ENCODE assay signal across 16 cellular contexts in genomic region chr12:93079976-93080375, GRCh38.
DNase-seq lines count a peak whose midpoint lies in the region; ATAC-seq, FAIRE-seq and TF ChIP-seq lines count a peak whose summit lies in the region.
"Had no signal": no experiment of that assay in that cellular context is flagged by ENCODE, and none has a peak within 500 bp of the region (broad histone marks: within the 10 kb centered on the region; RNA-seq: fewer than 3 reads in every experiment).

No MANE protein-coding gene starts in this region.

- H4K20me1 ChIP-seq in astrocyte (ENCODE audit: insufficient read depth, low read length): no peaks in the 10 kb centered on the region

- H3K4me1 Mint-ChIP-seq in astrocyte (ENCODE audit: low read depth, unreplicated experiment) (peaks cover 36% of the 10 kb centered on the region), osteocyte (ENCODE audit: unreplicated experiment) (peaks cover 28% of the 10 kb centered on the region)

- H3K36me3 ChIP-seq in HAP-1 (replicated peaks) (no peaks in the 10 kb centered on the region), astrocyte (ENCODE audit: insufficient read depth, low read length) (no peaks in the 10 kb centered on the region), iPS-20b (ENCODE audit: insufficient read depth, low read depth, low read length) (no peaks in the 10 kb centered on the region)
- H3K36me3 ChIP-seq: MG63 had no signal

- no peak for FAIRE-seq in astrocyte (lab: Jason Lieb, UNC)
- FAIRE-seq: GM12892 had no signal

- H3K4me3 ChIP-seq in HAP-1 (no peak overlapping the region), astrocyte (ENCODE audit: insufficient read depth, low read depth, low read length) (no peak overlapping the region), iPS-20b (ENCODE audit: low read length) (peak overlapping the region; percentile 63; the same call in 1 of the 2 replicates)
- H3K4me3 ChIP-seq: MG63 had no signal

- no peaks in the 10 kb centered on the region for H3K79me2 ChIP-seq in astrocyte (ENCODE audit: insufficient read depth, low read length)

- H3K9ac ChIP-seq in astrocyte (ENCODE audit: low read length): no peak overlapping the region
- peak overlapping the region; percentile 40; the same call in 1 of the 2 replicates for H3K9ac ChIP-seq in iPS-20b (ENCODE audit: low read depth, low read length)

- peak overlapping the region; percentile 73 for H3K4me2 ChIP-seq in astrocyte (ENCODE audit: low read length)

- no peaks in the 10 kb centered on the region for H3K27me3 ChIP-seq in HAP-1 (ENCODE audit: low read depth)
- H3K27me3 ChIP-seq in astrocyte (ENCODE audit: insufficient read depth, low read length): no peaks in the 10 kb centered on the region
- H3K27me3 ChIP-seq in iPS-20b (ENCODE audit: insufficient read depth, low read length): peaks cover 7% of the 10 kb centered on the region; the same call in 1 of the 2 replicates
- H3K27me3 ChIP-seq: MG63 had no signal

- peak overlapping the region; percentile 15 for H2AFZ ChIP-seq in astrocyte (ENCODE audit: low read depth, low read length)

- H3K9me3 Mint-ChIP-seq in astrocyte (ENCODE audit: unreplicated experiment) (peaks cover 4% of the 10 kb centered on the region), osteocyte (ENCODE audit: unreplicated experiment) (peaks cover 4% of the 10 kb centered on the region)

- H3K36me3 Mint-ChIP-seq in astrocyte (ENCODE audit: low read depth, unreplicated experiment): no peaks in the 10 kb centered on the region
- H3K36me3 Mint-ChIP-seq in osteocyte (ENCODE audit: unreplicated experiment): no peaks in the 10 kb centered on the region

- no peak for TF ChIP-seq CTCF in astrocyte (IDR thresholded peaks at IDR 0.05; ENCODE audit: insufficient read depth, low read depth, low read length)
- no peak for TF ChIP-seq CTCF in osteocyte (IDR thresholded peaks at IDR 0.05)

- H3K27me3 Mint-ChIP-seq in astrocyte (ENCODE audit: low read depth, unreplicated experiment) (no peaks in the 10 kb centered on the region), osteocyte (ENCODE audit: unreplicated experiment) (no peaks in the 10 kb centered on the region)

- DNase-seq in HAP-1 (ENCODE audit: low spot score in 2 of 2): peak; percentile 67 to 74
- no peak for DNase-seq in astrocyte (ENCODE audit: low read depth)
- DNase-seq in osteocyte (ENCODE audit: extremely low spot score, unreplicated experiment): no peak
- no peak for DNase-seq in DMS53 (lab: John Stamatoyannopoulos, UW)
- DNase-seq in KG1 (lab: John Stamatoyannopoulos, UW): no peak
- DNase-seq: DMS 273 treated with DMSO at 0.1 percent for 48 hours, Karpas-422, MG63, NCI-H1092 treated with DMSO at 0.1 percent for 48 hours, NCI-H2081 treated with DMSO at 0.1 percent for 48 hours, NCI-H510A treated with DMSO at 0.1 percent for 48 hours had no signal

- in situ Hi-C loops in HAP-1 (cut with MboI; ENCODE audit: low sequenced_read_pairs): no loop called here

- H3K4me3 Mint-ChIP-seq in astrocyte (ENCODE audit: unreplicated experiment) (no peak overlapping the region), osteocyte (ENCODE audit: unreplicated experiment) (no peak overlapping the region)

- H3K27ac Mint-ChIP-seq in astrocyte (ENCODE audit: unreplicated experiment) (peak overlapping the region; percentile 91), osteocyte (ENCODE audit: unreplicated experiment) (peak overlapping the region; percentile 85)

- H3K27ac ChIP-seq in astrocyte (ENCODE audit: low read depth, low read length): peak overlapping the region; percentile 40
- H3K27ac ChIP-seq in iPS-20b (ENCODE audit: low read length): peak overlapping the region; percentile 53
- H3K27ac ChIP-seq: C4-2B had no signal

- H3K4me1 ChIP-seq in HAP-1 (peaks cover 55% of the 10 kb centered on the region), astrocyte (ENCODE audit: insufficient read depth, low read length) (peaks cover 19% of the 10 kb centered on the region), iPS-20b (ENCODE audit: insufficient read depth, low read length) (peaks cover 25% of the 10 kb centered on the region)

- no peak for ATAC-seq in HG02885 (IDR thresholded peaks at IDR 0.05; ENCODE audit: poor library complexity, unreplicated experiment)
- ATAC-seq in GM19351 (IDR thresholded peaks at IDR 0.05; ENCODE audit: unreplicated experiment): no peak

- peaks cover 2% of the 10 kb centered on the region; the same call in 1 of the 2 replicates for H3K9me3 ChIP-seq in HAP-1
- H3K9me3 ChIP-seq in astrocyte (ENCODE audit: insufficient read depth, low read depth, low read length): no peaks in the 10 kb centered on the region
- peaks cover 4% of the 10 kb centered on the region for H3K9me3 ChIP-seq in iPS-20b (ENCODE audit: insufficient read depth, low read depth, low read length)
- H3K9me3 ChIP-seq: MG63 had no signal

Comparison
In these comparisons a context has a peak if more than half of its experiments do, and no peak if none do; other contexts are left out.
1. DNase-seq: peak in HAP-1 (2 of 2); none in astrocyte (single experiment), osteocyte (single experiment), DMS53 (single experiment) and KG1 (single experiment).